Comparison of ENCODE assay signal across 8 cellular contexts in the genomic region with DNA sequence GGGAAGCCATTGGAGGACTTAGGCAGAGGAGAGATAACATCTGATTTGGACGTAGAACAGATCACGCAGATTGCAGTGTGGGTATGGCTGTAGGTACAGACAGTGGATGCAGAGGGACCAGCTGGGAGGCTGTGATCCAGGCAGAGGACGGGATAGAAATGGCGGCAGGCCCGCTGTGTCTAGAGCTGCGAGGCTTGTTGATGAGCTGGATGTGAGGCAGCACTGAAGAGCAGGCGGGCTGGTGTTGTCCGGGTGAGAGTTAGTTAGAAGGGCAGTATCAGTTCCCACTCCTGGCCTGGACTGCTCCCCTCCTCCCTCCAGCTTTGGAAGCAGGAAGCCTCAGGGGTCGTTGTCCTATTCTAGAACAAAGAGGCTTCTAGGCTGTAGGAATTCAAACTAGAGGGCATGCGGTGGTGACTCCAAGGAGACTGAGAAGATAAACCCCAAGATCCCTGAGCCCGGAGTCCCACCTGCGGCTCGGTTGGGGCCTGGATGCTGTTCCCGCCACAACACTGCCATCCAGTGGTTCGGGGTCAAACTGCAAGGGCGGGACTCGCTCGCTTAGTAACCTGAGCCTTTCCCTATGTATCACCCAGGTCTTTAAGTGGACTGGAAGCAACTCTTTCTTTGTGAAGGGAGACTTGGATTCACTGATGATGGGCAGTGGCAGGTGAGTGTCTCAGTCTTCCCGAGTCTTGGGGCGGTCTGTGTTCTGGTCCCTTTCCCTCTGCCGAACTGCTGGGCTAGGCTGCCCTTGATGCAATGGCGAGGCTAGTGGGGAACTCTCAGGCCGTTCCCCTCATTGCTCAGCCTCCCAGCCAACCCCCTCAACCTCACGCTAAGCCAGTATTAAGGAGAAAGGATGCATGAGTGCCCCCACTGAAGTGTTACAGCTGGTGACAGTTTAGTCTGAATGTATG. TPM values are rescaled to one million over a fixed set of nuclear protein-coding genes. Genes with fewer than 3 reads are reported as not detected.
DNase-seq lines count a peak whose midpoint lies in the region; ATAC-seq, FAIRE-seq and TF ChIP-seq lines count a peak whose summit lies in the region.

No MANE protein-coding gene starts in this region.

- FAIRE-seq in GM12892 (lab: Jason Lieb, UNC): peak; percentile 85

- ATAC-seq in natural killer cell treated with Interleukin-12 subunit alpha and Interleukin-12 subunit beta and Interleukin-15 and Interleukin-18, amount 100 ng/mL, for 72 hours: peak; percentile 84
- peak; percentile 91 for ATAC-seq in stimulated activated memory B cell treated with anti-CD40 and anti-IgM and Interleukin-4, amounts not matched to agents 10 μg/mL and 1 μg/mL and 100 μg/mL, for 72 hours
- ATAC-seq in HG03520 (IDR thresholded peaks at IDR 0.05; ENCODE audit: unreplicated experiment): no peak

- H3K27me3 Mint-ChIP-seq in natural killer cell treated with Interleukin-12 subunit alpha and Interleukin-12 subunit beta and Interleukin-15 and Interleukin-18, amount 100 ng/mL, for 72 hours: no peaks in the 10 kb centered on the region
- H3K27me3 Mint-ChIP-seq in stimulated activated memory B cell treated with anti-CD40 and anti-IgM and Interleukin-4, amounts not matched to agents 10 μg/mL and 1 μg/mL and 100 μg/mL, for 72 hours: no peaks in the 10 kb centered on the region

- TF ChIP-seq POLR2A in GM12892 (IDR thresholded peaks at IDR 0.05; ENCODE audit: low read depth, low read length): no peak
- TF ChIP-seq POLR2A in Peyer's patch (IDR thresholded peaks at IDR 0.05): peak in 1 of 2 donors; percentile 27

- H3K4me1 Mint-ChIP-seq in natural killer cell treated with Interleukin-12 subunit alpha and Interleukin-12 subunit beta and Interleukin-15 and Interleukin-18, amount 100 ng/mL, for 72 hours (ENCODE audit: low read depth in 2 of 2): peaks cover 6 to 12% of the 10 kb centered on the region in 2 donors
- peaks cover 11% of the 10 kb centered on the region for H3K4me1 Mint-ChIP-seq in stimulated activated memory B cell treated with anti-CD40 and anti-IgM and Interleukin-4, amounts not matched to agents 10 μg/mL and 1 μg/mL and 100 μg/mL, for 72 hours

- H3K4me3 Mint-ChIP-seq in natural killer cell treated with Interleukin-12 subunit alpha and Interleukin-12 subunit beta and Interleukin-15 and Interleukin-18, amount 100 ng/mL, for 72 hours: no peak overlapping the region
- peak overlapping the region; percentile 60 for H3K4me3 Mint-ChIP-seq in stimulated activated memory B cell treated with anti-CD40 and anti-IgM and Interleukin-4, amounts not matched to agents 10 μg/mL and 1 μg/mL and 100 μg/mL, for 72 hours

- H3K9me3 ChIP-seq in Peyer's patch: no peaks in the 10 kb centered on the region

- peak; percentile 92 to 96 (median 94) for TF ChIP-seq CTCF in Peyer's patch (IDR thresholded peaks at IDR 0.05)

- DNase-seq in GM12892 (ENCODE audit: insufficient read length) (peak; percentile 87), Kasumi-1 (lab: John Stamatoyannopoulos, UW) (peak; percentile 79), Peyer's patch (peak; percentile 76 to 93 (median 90)), activated T-helper 1 cell treated with Interleukin-2 at 50 U/mL for 16 hours (ENCODE audit: low read depth) (peak; percentile 57), fibroblast of peridontal ligament (ENCODE audit: extremely low read depth) (peak; percentile 74)
- DNase-seq in natural killer cell treated with Interleukin-12 subunit alpha and Interleukin-12 subunit beta and Interleukin-15 and Interleukin-18, amount 100 ng/mL, for 72 hours (ENCODE audit: low spot score): peak; percentile 76

- peak overlapping the region; percentile 21 to 72 for H3K27ac Mint-ChIP-seq in natural killer cell treated with Interleukin-12 subunit alpha and Interleukin-12 subunit beta and Interleukin-15 and Interleukin-18, amount 100 ng/mL, for 72 hours
- H3K27ac Mint-ChIP-seq in stimulated activated memory B cell treated with anti-CD40 and anti-IgM and Interleukin-4, amounts not matched to agents 10 μg/mL and 1 μg/mL and 100 μg/mL, for 72 hours: peak overlapping the region; percentile 1

- H3K36me3 ChIP-seq in Peyer's patch: peaks cover 0 to 45% (median 0%) of the 10 kb centered on the region in 3 donors

- no peaks in the 10 kb centered on the region for H3K27me3 ChIP-seq in Peyer's patch

- no peak overlapping the region for H3K4me3 ChIP-seq in Peyer's patch

- H3K27ac ChIP-seq in Peyer's patch: peak overlapping the region in 2 of 4 donors; percentile 9 to 48

- no peaks in the 10 kb centered on the region for H3K9me3 Mint-ChIP-seq in natural killer cell treated with Interleukin-12 subunit alpha and Interleukin-12 subunit beta and Interleukin-15 and Interleukin-18, amount 100 ng/mL, for 72 hours
- H3K9me3 Mint-ChIP-seq in stimulated activated memory B cell treated with anti-CD40 and anti-IgM and Interleukin-4, amounts not matched to agents 10 μg/mL and 1 μg/mL and 100 μg/mL, for 72 hours: peaks cover 3% of the 10 kb centered on the region

- H3K4me1 ChIP-seq in Peyer's patch: peaks cover 0 to 25% (median 0%) of the 10 kb centered on the region in 4 donors

- peaks cover 6% of the 10 kb centered on the region for H3K36me3 Mint-ChIP-seq in natural killer cell treated with Interleukin-12 subunit alpha and Interleukin-12 subunit beta and Interleukin-15 and Interleukin-18, amount 100 ng/mL, for 72 hours
- no peaks in the 10 kb centered on the region for H3K36me3 Mint-ChIP-seq in stimulated activated memory B cell treated with anti-CD40 and anti-IgM and Interleukin-4, amounts not matched to agents 10 μg/mL and 1 μg/mL and 100 μg/mL, for 72 hours

RNA-seq across cellular contexts. Expression of gene TLDC2, which starts 11.2 kb away (rescaled TPM):
- 0.68 TPM for polyA plus RNA-seq in GM12892 (2012; ENCODE audit: missing spikeins)
- total RNA-seq in Peyer's patch: 100 to 1,000 TPM in 2 of 4 donors, 10 to 100 TPM in 2; 22.3 to 114 (median 70.1) TPM
- total RNA-seq in natural killer cell treated with Interleukin-12 subunit alpha and Interleukin-12 subunit beta and Interleukin-15 and Interleukin-18, amount 100 ng/mL, for 72 hours: under 1 TPM in 1 of 2 donors, not detected in 1; 0.39 TPM

Comparison
In these comparisons a context has a peak if more than half of its experiments do, and no peak if none do; other contexts are left out.
1. RNA of gene TLDC2, which starts 11.2 kb away (total RNA-seq): 22.3 to 114 TPM in Peyer's patch; 0.39 TPM in natural killer cell treated with Interleukin-12 subunit alpha and Interleukin-12 subunit beta and Interleukin-15 and Interleukin-18, amount 100 ng/mL, for 72 hours; every median in the first group is over 10 times any median in the second.
2. Peak in every context shown above with its lines, with median percentiles within 50 percentile points of each other: DNase-seq.